In genomic region chr1:222897527-222898190, GRCh38 we compare ENCODE assay signal across 9 cellular contexts.
DNase-seq lines count a peak whose midpoint lies in the region; ATAC-seq, FAIRE-seq and TF ChIP-seq lines count a peak whose summit lies in the region.
"Had no signal": no experiment of that assay in that cellular context is flagged by ENCODE, and none has a peak within 500 bp of the region (broad histone marks: within the 10 kb centered on the region; RNA-seq: fewer than 3 reads in every experiment).

No MANE protein-coding gene starts in this region.

- H3K36me3 ChIP-seq in GM23248 (ENCODE audit: low read depth) (no peaks in the 10 kb centered on the region), brain microvascular endothelial cell (replicated peaks) (no peaks in the 10 kb centered on the region), mucosa of descending colon (ENCODE audit: low read depth) (no peaks in the 10 kb centered on the region), endodermal cell (ENCODE audit: control insufficient read depth, insufficient read depth, low read length) (no peaks in the 10 kb centered on the region)
- no peaks in the 10 kb centered on the region for H3K36me3 ChIP-seq in effector memory CD4-positive, alpha-beta T cell (ENCODE audit: control insufficient read depth, insufficient read depth, low read length)

- intact Hi-C loops in mucosa of descending colon (cut with DNase I, micrococcal nuclease): no loop called here

- in situ Hi-C loops in GM23248 (cut with MboI) (no loop called here), brain microvascular endothelial cell (cut with HindIII; ENCODE audit: low pct_ligation_motif_present, low sequenced_read_pairs) (no loop called here)

- no peaks in the 10 kb centered on the region for H4K20me1 ChIP-seq in GM23248 (ENCODE audit: insufficient read depth)

- ATAC-seq in A549 (no peak), mucosa of descending colon (peak; percentile 51), HG02759 (IDR thresholded peaks at IDR 0.05; ENCODE audit: unreplicated experiment) (no peak)

- POLR2A ChIA-PET in A549 (lab: Yijun Ruan, JAX): no interaction called here
- POLR2A ChIA-PET in HEK293T (lab: Yijun Ruan, JAX): no interaction called here

- H3K36me3 Mint-ChIP-seq in endodermal cell (ENCODE audit: low read depth): peaks cover 6% of the 10 kb centered on the region

- DNase-seq in A549 (ENCODE audit: low read depth in 1 of 2, low spot score in 1 of 2) (no peak), GM23248 (peak; percentile 40), brain microvascular endothelial cell (no peak), mucosa of descending colon (no peak), HEK293T (ENCODE audit: extremely low spot score) (no peak), endodermal cell (no peak)
- no peak for DNase-seq in effector memory CD4-positive, alpha-beta T cell
- DNase-seq: effector CD8-positive, alpha-beta T cell had no signal

- no peaks in the 10 kb centered on the region for H3K9me2 ChIP-seq in GM23248 (ENCODE audit: insufficient read depth)

- H3K4me3 Mint-ChIP-seq in endodermal cell: no peak overlapping the region

- H3K79me2 ChIP-seq in GM23248 (ENCODE audit: insufficient read depth): no peaks in the 10 kb centered on the region

- no peak overlapping the region for H3K27ac Mint-ChIP-seq in endodermal cell

- H3F3A ChIP-seq in GM23248 (ENCODE audit: insufficient read depth): no peaks in the 10 kb centered on the region

- CTCF ChIA-PET in A549 (lab: Yijun Ruan, JAX): no interaction called here
- CTCF ChIA-PET in HEK293T (lab: Yijun Ruan, JAX): no interaction called here

- H3K4me3 ChIP-seq in A549 (peak overlapping the region; percentile 10; the same call in 1 of the 3 replicates), GM23248 (peak overlapping the region; percentile 77), brain microvascular endothelial cell (ENCODE audit: low read depth, low read length) (peak overlapping the region; percentile 13), mucosa of descending colon (no peak overlapping the region), endodermal cell (ENCODE audit: low read length) (no peak overlapping the region)
- H3K4me3 ChIP-seq in effector memory CD4-positive, alpha-beta T cell (ENCODE audit: insufficient read depth, low read depth, low read length, poor library complexity, severe bottlenecking): no peak overlapping the region

- no peaks in the 10 kb centered on the region for H3K27me3 Mint-ChIP-seq in endodermal cell (ENCODE audit: insufficient read depth)

- FAIRE-seq in A549 (lab: Jason Lieb, UNC): peak; percentile 39

- no peak for TF ChIP-seq EP300 in A549 (IDR thresholded peaks at IDR 0.05)

- H3K27ac ChIP-seq in A549 (no peak overlapping the region), GM23248 (peak overlapping the region; percentile 34), brain microvascular endothelial cell (peak overlapping the region; percentile 74), endodermal cell (ENCODE audit: low read depth, low read length) (no peak overlapping the region)
- no peak overlapping the region for H3K27ac ChIP-seq in effector memory CD4-positive, alpha-beta T cell (ENCODE audit: insufficient read depth, low read length, poor library complexity, severe bottlenecking)

- 9% methylated on average over 4 of the region's 4 CpGs for WGBS in A549 (ENCODE audit: missing lambda C conversion rate)
- WGBS in GM23248 (ENCODE audit: low coverage in 1 of 2, low lambda C conversion rate in 2 of 2, missing lambda C conversion rate in 2 of 2), 2 experiments: 1% methylated on average over 4 of the region's 4 CpGs
- WGBS in endodermal cell (ENCODE audit: insufficient coverage in 1 of 2, insufficient read length in 1 of 2), 2 experiments: 79 to 87% methylated on average over 2 to 4 of the region's 4 CpGs

- TF ChIP-seq POLR2A in A549 (IDR thresholded peaks at IDR 0.05; ENCODE audit: low read length): no peak

- no peaks in the 10 kb centered on the region for H3K4me1 Mint-ChIP-seq in endodermal cell

- TF ChIP-seq CTCF in A549 (IDR thresholded peaks at IDR 0.05): no peak
- no peak for TF ChIP-seq CTCF in brain microvascular endothelial cell (IDR thresholded peaks at IDR 0.05; ENCODE audit: low read depth, low read length, missing control alignments)
- no peak for TF ChIP-seq CTCF in mucosa of descending colon (IDR thresholded peaks at IDR 0.05)
- TF ChIP-seq CTCF in endodermal cell (conservative IDR thresholded peaks at IDR 0.05): no peak

- H3K9ac ChIP-seq in GM23248 (peak overlapping the region; percentile 79), endodermal cell (ENCODE audit: extremely low read depth, low read length, poor library complexity, severe bottlenecking) (no peak overlapping the region)

- no peaks in the 10 kb centered on the region for H3K9me3 ChIP-seq in A549
- H3K9me3 ChIP-seq in GM23248 (ENCODE audit: low read depth): no peaks in the 10 kb centered on the region
- no peaks in the 10 kb centered on the region for H3K9me3 ChIP-seq in mucosa of descending colon
- no peaks in the 10 kb centered on the region for H3K9me3 ChIP-seq in effector memory CD4-positive, alpha-beta T cell (ENCODE audit: control insufficient read depth, low read length)
- no peaks in the 10 kb centered on the region for H3K9me3 ChIP-seq in endodermal cell (ENCODE audit: control insufficient read depth, low read length)

- no peak for TF ChIP-seq RAD21 in A549 (conservative IDR thresholded peaks at IDR 0.05 in 1 of 2, IDR thresholded peaks at IDR 0.05 in 1 of 2)

- peaks cover 3% of the 10 kb centered on the region for H3K9me3 Mint-ChIP-seq in endodermal cell

- peak overlapping the region; percentile 81 for H2AFZ ChIP-seq in GM23248

- no peaks in the 10 kb centered on the region for H3K27me3 ChIP-seq in GM23248 (replicated peaks; ENCODE audit: insufficient read depth)
- H3K27me3 ChIP-seq in brain microvascular endothelial cell (replicated peaks): no peaks in the 10 kb centered on the region
- no peaks in the 10 kb centered on the region for H3K27me3 ChIP-seq in effector memory CD4-positive, alpha-beta T cell (replicated peaks; ENCODE audit: control insufficient read depth, insufficient read depth, low read length, poor library complexity, severe bottlenecking)
- H3K27me3 ChIP-seq in endodermal cell (ENCODE audit: control insufficient read depth, insufficient read depth, low read length, poor library complexity, severe bottlenecking): no peaks in the 10 kb centered on the region

- peak overlapping the region; percentile 59 for H3K4me2 ChIP-seq in A549
- peak overlapping the region; percentile 92 for H3K4me2 ChIP-seq in GM23248 (ENCODE audit: unreplicated experiment)

- H3K4me1 ChIP-seq in A549 (peaks cover 4% of the 10 kb centered on the region; the same call in 2 of the 3 replicates), GM23248 (ENCODE audit: insufficient read depth) (peaks cover 17% of the 10 kb centered on the region), mucosa of descending colon (ENCODE audit: low read depth) (peaks cover 4% of the 10 kb centered on the region), endodermal cell (ENCODE audit: control insufficient read depth, insufficient read depth, low read length) (no peaks in the 10 kb centered on the region)
- H3K4me1 ChIP-seq in effector memory CD4-positive, alpha-beta T cell (ENCODE audit: control insufficient read depth, insufficient read depth, low read length, poor library complexity, severe bottlenecking): peaks cover 5% of the 10 kb centered on the region

TF ChIP-seq in A549, 52 proteins besides CTCF, POLR2A, EP300 and RAD21:
- no peak for TF ChIP-seq E2F6 (IDR thresholded peaks at IDR 0.05; ENCODE audit: borderline replicate concordance, low read depth)
- no peak for TF ChIP-seq BHLHE40 (IDR thresholded peaks at IDR 0.05; ENCODE audit: low read depth, low read length)

TF ChIP-seq in HEK293T, 16 proteins besides CTCF, POLR2A, EP300 and RAD21:
- TF ChIP-seq CTBP1 (IDR thresholded peaks at IDR 0.05; ENCODE audit: borderline replicate concordance) (no peak), TARDBP (IDR thresholded peaks at IDR 0.05) (no peak), ELF4 (IDR thresholded peaks at IDR 0.05) (no peak), ARNT (IDR thresholded peaks at IDR 0.05) (no peak), SP1 (IDR thresholded peaks at IDR 0.05) (no peak), FOXM1 (IDR thresholded peaks at IDR 0.05; ENCODE audit: borderline replicate concordance) (no peak), L3MBTL2 (conservative IDR thresholded peaks at IDR 0.05) (no peak), NFRKB (IDR thresholded peaks at IDR 0.05) (no peak), SUZ12 (IDR thresholded peaks at IDR 0.05) (no peak), FOXK2 (IDR thresholded peaks at IDR 0.05) (no peak), FOXA1 (IDR thresholded peaks at IDR 0.05) (no peak), ZNF384 (IDR thresholded peaks at IDR 0.05) (no peak), LEF1 (IDR thresholded peaks at IDR 0.05; ENCODE audit: borderline replicate concordance) (no peak), HDGF (IDR thresholded peaks at IDR 0.05; ENCODE audit: borderline replicate concordance) (no peak), PKNOX1 (IDR thresholded peaks at IDR 0.05) (no peak), BHLHE40 (IDR thresholded peaks at IDR 0.05; ENCODE audit: borderline replicate concordance) (no peak)
TF ChIP-seq in HEK293T: peak in this region for 0.

Comparison
In these comparisons a context has a peak if more than half of its experiments do, and no peak if none do; other contexts are left out.
1. H3K27ac ChIP-seq: peak in GM23248 (single experiment) and brain microvascular endothelial cell (single experiment); none in A549 (0 of 2), effector memory CD4-positive, alpha-beta T cell (single experiment) and endodermal cell (single experiment).
2. H3K4me3 ChIP-seq: peak in A549 (single experiment), GM23248 (single experiment) and brain microvascular endothelial cell (single experiment); none in mucosa of descending colon (single experiment), effector memory CD4-positive, alpha-beta T cell (single experiment) and endodermal cell (single experiment).